27 cellular contexts compared by ENCODE assay signal in the genomic region with DNA sequence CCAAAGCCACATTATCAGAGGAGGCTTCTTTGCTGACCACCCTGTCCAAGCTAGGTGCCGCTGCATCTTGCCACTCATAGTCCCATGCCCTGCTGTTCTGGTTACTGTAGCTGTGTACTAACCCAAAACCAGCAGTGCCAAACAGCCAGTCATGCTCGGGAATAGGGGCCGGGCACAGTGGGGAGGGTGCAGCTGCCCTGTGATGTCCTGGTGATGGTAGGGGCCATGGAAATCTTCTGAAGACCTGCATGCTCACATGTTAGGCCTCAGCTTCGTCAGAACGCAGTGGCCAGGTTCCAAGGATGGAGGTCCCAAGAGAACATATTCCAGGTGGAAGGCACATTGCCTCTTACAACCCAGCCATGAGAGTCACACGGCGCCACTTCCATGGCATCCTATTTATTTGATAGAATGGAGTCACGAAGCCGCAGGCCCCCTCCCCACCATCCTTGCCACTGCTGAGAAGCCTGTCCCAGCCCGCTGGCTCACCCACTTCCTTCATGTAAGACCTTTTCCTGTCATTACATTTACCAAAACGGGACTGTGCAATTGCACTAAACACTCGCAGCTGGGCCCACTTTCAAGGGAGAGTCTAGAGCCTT. TPM values are rescaled to one million over a fixed set of nuclear protein-coding genes. Genes with fewer than 3 reads are reported as not detected.
DNase-seq lines count a peak whose midpoint lies in the region; ATAC-seq and TF ChIP-seq lines count a peak whose summit lies in the region.
"Had no signal": no experiment of that assay in that cellular context is flagged by ENCODE, and none has a peak within 500 bp of the region (broad histone marks: within the 10 kb centered on the region; RNA-seq: fewer than 3 reads in every experiment).

No MANE protein-coding gene starts in this region.

- no peaks in the 10 kb centered on the region for H3K27me3 ChIP-seq in dorsolateral prefrontal cortex
- H3K27me3 ChIP-seq: uterus had no signal

- no peak for ATAC-seq in HG03025 (IDR thresholded peaks at IDR 0.05; ENCODE audit: low FRiP score, unreplicated experiment)

- intact Hi-C loops in activated CD4-positive, alpha-beta T cell treated with anti-CD3 and anti-CD28 coated beads, Interleukin-2, amount 10 ng/mL, durations not matched to agents 24 days and 14 days (cut with micrococcal nuclease) = no loop called here
- intact Hi-C loops in dorsolateral prefrontal cortex (cut with DNase I) = no loop called here
- intact Hi-C loops in posterior vena cava (cut with DNase I) = no loop called here

- H3K27ac Mint-ChIP-seq in activated CD4-positive, alpha-beta T cell treated with anti-CD3 and anti-CD28 coated beads, Interleukin-2, amount 10 ng/mL, durations not matched to agents 24 days and 14 days = peak overlapping the region; percentile 25
- H3K27ac Mint-ChIP-seq: activated CD8-positive, alpha-beta T cell treated with anti-CD3 and anti-CD28 coated beads for 36 hours; activated naive CD8-positive, alpha-beta T cell treated with anti-CD3 and anti-CD28 coated beads, Interleukin-2, amount 50 U/mL, for 24 hours; activated T-cell treated with anti-CD3 and anti-CD28 coated beads, Interleukin-2, amount 50 U/mL, for 24 hours; B cell; mesothelial cell of epicardium; nephron had no signal

- no peak for DNase-seq in activated CD4-positive, alpha-beta T cell treated with anti-CD3 and anti-CD28 coated beads, Interleukin-2, amount 10 ng/mL, durations not matched to agents 24 days and 14 days
- DNase-seq in activated CD4-positive, alpha-beta T cell treated with anti-CD3 and anti-CD28 coated beads for 4 hours = no peak
- DNase-seq in D341Med (ENCODE audit: low spot score) (peak; percentile 18), dorsolateral prefrontal cortex (peak in 7 of 10 donors; percentile 1 to 35 (median 21)), posterior vena cava (ENCODE audit: low spot score) (peak; percentile 38), NCI-H1417 treated with DMSO at 0.1 percent for 48 hours (lab: John Stamatoyannopoulos, UW) (no peak)
- DNase-seq in stimulated activated CD4-positive, alpha-beta T cell treated with anti-CD3 and anti-CD28 coated beads, Interleukin-1b, Interleukin-23, amount 100 ng/mL, for 48 hours = no peak
- DNase-seq: activated CD8-positive, alpha-beta T cell treated with anti-CD3 and anti-CD28 coated beads for 36 hours; activated naive CD8-positive, alpha-beta T cell treated with anti-CD3 and anti-CD28 coated beads, Interleukin-2, amount 50 U/mL, for 24 hours; MV-4-11; NCI-H187; NCI-H2227 treated with DMSO at 0.1 percent for 48 hours; NCI-H82; stimulated activated CD4-positive, alpha-beta T cell treated with anti-CD3 and anti-CD28 coated beads, Interleukin-4, amount 100 ng/mL, for 24 hours; T-helper 2 cell; uterus had no signal

- H3K36me3 Mint-ChIP-seq in activated CD4-positive, alpha-beta T cell treated with anti-CD3 and anti-CD28 coated beads, Interleukin-2, amount 10 ng/mL, durations not matched to agents 24 days and 14 days (ENCODE audit: low read depth) = no peaks in the 10 kb centered on the region
- H3K36me3 Mint-ChIP-seq: mesothelial cell of epicardium had no signal

- H3K4me3 ChIP-seq in dorsolateral prefrontal cortex = no peak overlapping the region
- H3K4me3 ChIP-seq: HAP-1, prostate gland, smooth muscle cell, uterus had no signal

- no peaks in the 10 kb centered on the region for H3K9me3 Mint-ChIP-seq in activated CD4-positive, alpha-beta T cell treated with anti-CD3 and anti-CD28 coated beads, Interleukin-2, amount 10 ng/mL, durations not matched to agents 24 days and 14 days
- H3K9me3 Mint-ChIP-seq: activated naive CD8-positive, alpha-beta T cell treated with anti-CD3 and anti-CD28 coated beads, Interleukin-2, amount 50 U/mL, for 24 hours had no signal

- H3K4me1 Mint-ChIP-seq in activated CD4-positive, alpha-beta T cell treated with anti-CD3 and anti-CD28 coated beads, Interleukin-2, amount 10 ng/mL, durations not matched to agents 24 days and 14 days = peaks cover 3% of the 10 kb centered on the region
- H3K4me1 Mint-ChIP-seq: B cell, mesothelial cell of epicardium had no signal

- no peak overlapping the region for H3K4me3 Mint-ChIP-seq in activated CD4-positive, alpha-beta T cell treated with anti-CD3 and anti-CD28 coated beads, Interleukin-2, amount 10 ng/mL, durations not matched to agents 24 days and 14 days
- H3K4me3 Mint-ChIP-seq: activated CD8-positive, alpha-beta T cell treated with anti-CD3 and anti-CD28 coated beads for 36 hours; activated naive CD8-positive, alpha-beta T cell treated with anti-CD3 and anti-CD28 coated beads, Interleukin-2, amount 50 U/mL, for 24 hours; activated T-cell treated with anti-CD3 and anti-CD28 coated beads, Interleukin-2, amount 50 U/mL, for 24 hours; B cell; mesothelial cell of epicardium; nephron had no signal

- TF ChIP-seq CTCF in dorsolateral prefrontal cortex (IDR thresholded peaks at IDR 0.05 in 54 of 56, conservative IDR thresholded peaks at IDR 0.05 in 2 of 56; ENCODE audit: low read depth in 1 of 56, partially characterized antibody in 56 of 56) = no peak

- no peaks in the 10 kb centered on the region for H3K27me3 Mint-ChIP-seq in activated CD4-positive, alpha-beta T cell treated with anti-CD3 and anti-CD28 coated beads, Interleukin-2, amount 10 ng/mL, durations not matched to agents 24 days and 14 days
- H3K27me3 Mint-ChIP-seq: activated CD8-positive, alpha-beta T cell treated with anti-CD3 and anti-CD28 coated beads for 36 hours; activated naive CD8-positive, alpha-beta T cell treated with anti-CD3 and anti-CD28 coated beads, Interleukin-2, amount 50 U/mL, for 24 hours; activated T-cell treated with anti-CD3 and anti-CD28 coated beads, Interleukin-2, amount 50 U/mL, for 24 hours; B cell had no signal

- peak overlapping the region in 1 of 59 donors; percentile 8 for H3K27ac ChIP-seq in dorsolateral prefrontal cortex
- H3K27ac ChIP-seq: KMS-11, prostate gland, uterus, WERI-Rb-1 had no signal

RNA-seq across cellular contexts. Expression of gene FAM222A, which starts 48.5 kb away (rescaled TPM):
- total RNA-seq in activated CD4-positive, alpha-beta T cell treated with anti-CD3 and anti-CD28 coated beads, Interleukin-2, amount 10 ng/mL, durations not matched to agents 24 days and 14 days = 1.3 and 1.5 TPM in 2 replicates
- total RNA-seq in dorsolateral prefrontal cortex (10 to 100 TPM; 10.4 to 85.9 (median 23.1) TPM), posterior vena cava (under 1 TPM; 0.62 to 0.79 TPM)
- total RNA-seq: bronchial epithelial cell had no signal

Comparison
In these comparisons a context has a peak if more than half of its experiments do, and no peak if none do; other contexts are left out.
1. DNase-seq: peak in D341Med (single experiment), dorsolateral prefrontal cortex (7 of 10) and posterior vena cava (single experiment); none in activated CD4-positive, alpha-beta T cell treated with anti-CD3 and anti-CD28 coated beads, Interleukin-2, amount 10 ng/mL, durations not matched to agents 24 days and 14 days (single experiment), activated CD4-positive, alpha-beta T cell treated with anti-CD3 and anti-CD28 coated beads for 4 hours (0 of 2), NCI-H1417 treated with DMSO at 0.1 percent for 48 hours (single experiment) and stimulated activated CD4-positive, alpha-beta T cell treated with anti-CD3 and anti-CD28 coated beads, Interleukin-1b, Interleukin-23, amount 100 ng/mL, for 48 hours (single experiment).